In the genomic region with DNA sequence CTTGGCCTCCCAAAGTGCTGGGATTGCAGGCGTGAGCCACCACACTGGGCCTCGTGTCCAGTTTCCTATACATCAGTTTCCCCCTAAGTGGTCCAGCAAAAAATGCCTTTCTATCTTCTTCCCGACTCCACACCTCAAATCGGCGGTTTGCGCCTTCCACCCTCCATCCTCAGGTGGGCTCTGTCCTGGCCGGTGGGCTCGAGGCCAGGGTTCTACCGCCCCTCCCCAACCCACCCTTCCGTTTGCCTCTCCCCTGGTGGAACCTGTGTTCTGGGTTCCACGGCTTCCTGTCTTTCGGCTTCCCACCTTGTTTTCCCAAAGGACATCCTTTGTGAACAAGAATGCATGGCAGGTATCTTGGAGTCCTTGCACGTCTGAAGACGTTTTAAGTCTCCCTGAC, we compare ENCODE assay signal across 34 cellular contexts.
"Had no signal": no experiment of that assay in that cellular context is flagged by ENCODE, and none has a peak within 500 bp of the region (broad histone marks: within the 10 kb centered on the region; RNA-seq: fewer than 3 reads in every experiment).

No MANE protein-coding gene starts in this region.

- H3K9ac ChIP-seq: KMS-11 had no signal

- H3K27ac ChIP-seq: KMS-11 had no signal

- H3K4me3 ChIP-seq: MG63 had no signal

- DNase-seq: Karpas-422, Kasumi-1, MG63, MM.1S, MV-4-11, NCI-H1048, NCI-H1092, NCI-H1092 treated with DMSO at 0.1 percent for 48 hours, NCI-H1105, NCI-H1105 treated with DMSO at 0.1 percent for 48 hours, NCI-H1417, NCI-H1417 treated with DMSO at 0.1 percent for 48 hours, NCI-H1436, NCI-H1436 treated with DMSO at 0.1 percent for 48 hours, NCI-H146, NCI-H1694, NCI-H1694 treated with DMSO at 0.1 percent for 48 hours, NCI-H187, NCI-H187 treated with DMSO at 0.1 percent for 48 hours, NCI-H1930, NCI-H2029, NCI-H2029 treated with DMSO at 0.1 percent for 48 hours, NCI-H2081, NCI-H2081 treated with DMSO at 0.1 percent for 48 hours, NCI-H2107, NCI-H2171, NCI-H2171 treated with DMSO at 0.1 percent for 48 hours, NCI-H2227 treated with DMSO at 0.1 percent for 48 hours, NCI-H226, NCI-H345, NCI-H446, NCI-H446 treated with DMSO at 0.1 percent for 48 hours, NCI-H510A had no signal

- H3K36me3 ChIP-seq: MG63 had no signal

- H3K27me3 ChIP-seq: MG63 had no signal

- H3K4me2 ChIP-seq: KMS-11 had no signal
